ENCODE assay signal across 22 cellular contexts in the genomic region with DNA sequence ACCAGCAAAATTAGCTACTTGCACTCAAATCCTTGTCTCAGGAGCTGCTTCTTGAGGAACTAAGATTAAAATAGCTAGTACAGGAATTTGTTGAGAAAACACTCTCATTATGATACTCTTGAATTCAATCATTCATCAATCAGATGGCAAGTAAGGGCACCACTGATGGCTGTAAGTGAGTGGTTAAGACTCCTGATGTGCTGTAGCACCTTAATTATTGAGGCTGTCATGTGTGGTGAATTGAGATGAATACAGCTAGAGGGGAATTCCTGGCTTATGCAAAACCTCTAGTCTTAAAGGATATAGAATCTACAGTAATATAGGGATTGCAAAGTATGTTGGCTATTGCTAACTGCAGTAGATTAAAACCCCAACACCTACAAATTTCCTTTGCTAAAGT.
"Had no signal": no experiment of that assay in that cellular context is flagged by ENCODE, and none has a peak within 500 bp of the region (broad histone marks: within the 10 kb centered on the region; RNA-seq: fewer than 3 reads in every experiment).

No MANE protein-coding gene starts in this region.

- H3K27ac ChIP-seq: KMS-11 had no signal

- H3K27ac Mint-ChIP-seq: activated B cell treated with CpG ODN at 0.5 μM for 24 hours; activated CD4-positive, alpha-beta memory T cell treated with anti-CD3 and anti-CD28 coated beads, Interleukin-2, amount 10 ng/mL, durations not matched to agents 7 days and 5 days; activated naive CD8-positive, alpha-beta T cell treated with anti-CD3 and anti-CD28 coated beads, Interleukin-2, amount 10 ng/mL, durations not matched to agents 7 days and 5 days; activated T-cell treated with anti-CD3 and anti-CD28 coated beads, Interleukin-2, amount 50 U/mL, for 72 hours; T-helper 17 cell had no signal

- H3K4me3 Mint-ChIP-seq: activated B cell treated with CpG ODN at 0.5 μM for 24 hours; activated CD4-positive, alpha-beta memory T cell treated with anti-CD3 and anti-CD28 coated beads, Interleukin-2, amount 10 ng/mL, durations not matched to agents 7 days and 5 days; activated naive CD8-positive, alpha-beta T cell treated with anti-CD3 and anti-CD28 coated beads, Interleukin-2, amount 10 ng/mL, durations not matched to agents 7 days and 5 days; activated T-cell treated with anti-CD3 and anti-CD28 coated beads, Interleukin-2, amount 50 U/mL, for 72 hours; central memory CD8-positive, alpha-beta T cell; T-helper 17 cell had no signal

- H3K36me3 Mint-ChIP-seq: activated naive CD8-positive, alpha-beta T cell treated with anti-CD3 and anti-CD28 coated beads, Interleukin-2, amount 10 ng/mL, durations not matched to agents 7 days and 5 days had no signal

- H3K9me3 Mint-ChIP-seq: activated CD4-positive, alpha-beta memory T cell treated with anti-CD3 and anti-CD28 coated beads, Interleukin-2, amount 10 ng/mL, durations not matched to agents 7 days and 5 days had no signal

- H3K9ac ChIP-seq: KMS-11 had no signal

- ATAC-seq: PC-3, T-helper 17 cell had no signal

- H3K4me1 Mint-ChIP-seq: activated B cell treated with CpG ODN at 0.5 μM for 24 hours; activated CD4-positive, alpha-beta memory T cell treated with anti-CD3 and anti-CD28 coated beads, Interleukin-2, amount 10 ng/mL, durations not matched to agents 7 days and 5 days; activated naive CD8-positive, alpha-beta T cell treated with anti-CD3 and anti-CD28 coated beads, Interleukin-2, amount 10 ng/mL, durations not matched to agents 7 days and 5 days; central memory CD8-positive, alpha-beta T cell; T-helper 17 cell had no signal

- H3K27me3 Mint-ChIP-seq: activated B cell treated with CpG ODN at 0.5 μM for 24 hours; activated CD4-positive, alpha-beta memory T cell treated with anti-CD3 and anti-CD28 coated beads, Interleukin-2, amount 10 ng/mL, durations not matched to agents 7 days and 5 days; activated naive CD8-positive, alpha-beta T cell treated with anti-CD3 and anti-CD28 coated beads, Interleukin-2, amount 10 ng/mL, durations not matched to agents 7 days and 5 days; central memory CD8-positive, alpha-beta T cell; T-helper 17 cell had no signal

- DNase-seq: activated B cell treated with CpG ODN at 0.5 μM for 24 hours; activated CD4-positive, alpha-beta memory T cell treated with anti-CD3 and anti-CD28 coated beads, Interleukin-2, amount 10 ng/mL, durations not matched to agents 7 days and 5 days; activated CD4-positive, alpha-beta T cell treated with anti-CD3 and anti-CD28 coated beads for 1 hour; activated CD4-positive, alpha-beta T cell treated with anti-CD3 and anti-CD28 coated beads, Interleukin-2, amount 50 U/mL, for 1 hour; activated naive CD4-positive, alpha-beta T cell treated with anti-CD3 and anti-CD28 coated beads, Interleukin-2, amount 50 U/mL, for 16 hours; activated naive CD8-positive, alpha-beta T cell treated with anti-CD3 and anti-CD28 coated beads, Interleukin-2, amount 10 ng/mL, durations not matched to agents 7 days and 5 days; activated T-cell treated with anti-CD3 and anti-CD28 coated beads for 4 hours; activated T-cell treated with anti-CD3 and anti-CD28 coated beads, Interleukin-2, amount 50 U/mL, for 72 hours; aorta; NCI-H1092; NCI-H1417; NCI-H1930; NCI-H2107; NCI-H2171 treated with DMSO at 0.1 percent for 48 hours; NCI-H446; NCI-H524; PC-3; SHP77 treated with DMSO at 0.1 percent for 48 hours; T-helper 17 cell; T-helper 9 cell had no signal

- H3K4me2 ChIP-seq: KMS-11 had no signal
